In genomic region chr2:234985608-234986115, GRCh38 we compare ENCODE assay signal across 2 cellular contexts.
A peak's percentile ranks its signal among the peaks of the same experiment; 100 is the strongest.
TF ChIP-seq lines count a peak whose summit lies in the region.

No MANE protein-coding gene starts in this region.

TF ChIP-seq in HepG2, 621 proteins besides CTCF, POLR2A, EP300 and RAD21:
- TF ChIP-seq ZZZ3 (CRISPR knock-in tag; IDR thresholded peaks at IDR 0.05; ENCODE audit: borderline replicate concordance) (no peak), ZNF619 (CRISPR knock-in tag; IDR thresholded peaks at IDR 0.05) (0 out of 2 replicates have a peak, but pooled peaks have one; percentile 30), ZNF460 (CRISPR knock-in tag; IDR thresholded peaks at IDR 0.05; ENCODE audit: borderline replicate concordance) (no peak), ZNF687 (CRISPR knock-in tag; IDR thresholded peaks at IDR 0.05) (peak; percentile 33), PCBP2 (optimal IDR thresholded peaks at IDR 0.05; ENCODE audit: low read depth, low read length, poor library complexity, severe bottlenecking) (no peak), ZNF607 (CRISPR knock-in tag; IDR thresholded peaks at IDR 0.05; ENCODE audit: borderline replicate concordance) (no peak), ZNF331 (CRISPR knock-in tag; IDR thresholded peaks at IDR 0.05) (no peak), ZBTB38 (CRISPR knock-in tag; IDR thresholded peaks at IDR 0.05) (peak; percentile 50; the same call in 1 of the 2 replicates), SPEN (CRISPR knock-in tag; IDR thresholded peaks at IDR 0.05; ENCODE audit: low read depth) (no peak), ZNF550 (CRISPR knock-in tag; IDR thresholded peaks at IDR 0.05; ENCODE audit: borderline replicate concordance) (0 out of 2 replicates have a peak, but pooled peaks have one; percentile 42), NONO (IDR thresholded peaks at IDR 0.05) (no peak), NONO (CRISPR knock-in tag; conservative IDR thresholded peaks at IDR 0.05) (0 out of 2 replicates have a peak, but pooled peaks have one; percentile 13), ZNF839 (CRISPR knock-in tag; IDR thresholded peaks at IDR 0.05; ENCODE audit: borderline replicate concordance) (peak; percentile 45; the same call in 1 of the 2 replicates), BCL6 (CRISPR knock-in tag; IDR thresholded peaks at IDR 0.05) (no peak)
- TF ChIP-seq, protein P1, sequence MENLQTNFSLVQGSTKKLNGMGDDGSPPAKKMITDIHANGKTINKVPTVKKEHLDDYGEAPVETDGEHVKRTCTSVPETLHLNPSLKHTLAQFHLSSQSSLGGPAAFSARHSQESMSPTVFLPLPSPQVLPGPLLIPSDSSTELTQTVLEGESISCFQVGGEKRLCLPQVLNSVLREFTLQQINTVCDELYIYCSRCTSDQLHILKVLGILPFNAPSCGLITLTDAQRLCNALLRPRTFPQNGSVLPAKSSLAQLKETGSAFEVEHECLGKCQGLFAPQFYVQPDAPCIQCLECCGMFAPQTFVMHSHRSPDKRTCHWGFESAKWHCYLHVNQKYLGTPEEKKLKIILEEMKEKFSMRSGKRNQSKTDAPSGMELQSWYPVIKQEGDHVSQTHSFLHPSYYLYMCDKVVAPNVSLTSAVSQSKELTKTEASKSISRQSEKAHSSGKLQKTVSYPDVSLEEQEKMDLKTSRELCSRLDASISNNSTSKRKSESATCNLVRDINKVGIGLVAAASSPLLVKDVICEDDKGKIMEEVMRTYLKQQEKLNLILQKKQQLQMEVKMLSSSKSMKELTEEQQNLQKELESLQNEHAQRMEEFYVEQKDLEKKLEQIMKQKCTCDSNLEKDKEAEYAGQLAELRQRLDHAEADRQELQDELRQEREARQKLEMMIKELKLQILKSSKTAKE (CRISPR knock-in tag; IDR thresholded peaks at IDR 0.05; ENCODE audit: borderline replicate concordance): peak; percentile 12; the same call in 1 of the 2 replicates
- TF ChIP-seq, protein P2, sequence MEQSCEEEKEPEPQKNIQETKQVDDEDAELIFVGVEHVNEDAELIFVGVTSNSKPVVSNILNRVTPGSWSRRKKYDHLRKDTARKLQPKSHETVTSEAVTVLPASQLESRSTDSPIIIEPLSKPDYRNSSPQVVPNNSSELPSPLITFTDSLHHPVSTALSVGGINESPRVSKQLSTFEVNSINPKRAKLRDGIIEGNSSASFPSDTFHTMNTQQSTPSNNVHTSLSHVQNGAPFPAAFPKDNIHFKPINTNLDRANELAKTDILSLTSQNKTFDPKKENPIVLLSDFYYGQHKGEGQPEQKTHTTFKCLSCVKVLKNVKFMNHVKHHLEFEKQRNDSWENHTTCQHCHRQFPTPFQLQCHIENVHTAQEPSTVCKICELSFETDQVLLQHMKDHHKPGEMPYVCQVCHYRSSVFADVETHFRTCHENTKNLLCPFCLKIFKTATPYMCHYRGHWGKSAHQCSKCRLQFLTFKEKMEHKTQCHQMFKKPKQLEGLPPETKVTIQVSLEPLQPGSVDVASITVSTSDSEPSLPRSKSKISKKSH (CRISPR knock-in tag; IDR thresholded peaks at IDR 0.05; ENCODE audit: borderline replicate concordance): 0 out of 2 replicates have a peak, but pooled peaks have one; percentile 27
- TF ChIP-seq, protein P3, sequence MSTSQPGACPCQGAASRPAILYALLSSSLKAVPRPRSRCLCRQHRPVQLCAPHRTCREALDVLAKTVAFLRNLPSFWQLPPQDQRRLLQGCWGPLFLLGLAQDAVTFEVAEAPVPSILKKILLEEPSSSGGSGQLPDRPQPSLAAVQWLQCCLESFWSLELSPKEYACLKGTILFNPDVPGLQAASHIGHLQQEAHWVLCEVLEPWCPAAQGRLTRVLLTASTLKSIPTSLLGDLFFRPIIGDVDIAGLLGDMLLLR (CRISPR knock-in tag; IDR thresholded peaks at IDR 0.05): no peak

TF ChIP-seq in H1, 55 proteins besides CTCF, POLR2A, EP300 and RAD21:
- TF ChIP-seq TEAD4 (IDR thresholded peaks at IDR 0.05; ENCODE audit: low read depth, low read length) (no peak), SRF (IDR thresholded peaks at IDR 0.05; ENCODE audit: low read depth, low read length) (no peak), ASH2L (IDR thresholded peaks at IDR 0.05; ENCODE audit: low read length) (no peak), FOSL1 (IDR thresholded peaks at IDR 0.05; ENCODE audit: insufficient read depth, low read depth, low read length) (no peak), EZH2 (IDR thresholded peaks at IDR 0.05; ENCODE audit: low read depth, low read length, severe bottlenecking) (no peak), TCF12 (IDR thresholded peaks at IDR 0.05; ENCODE audit: low read depth, low read length) (no peak), POU5F1 (IDR thresholded peaks at IDR 0.05; ENCODE audit: low read depth, low read length) (no peak), RNF2 (IDR thresholded peaks at IDR 0.05; ENCODE audit: borderline replicate concordance, low read depth, low read length, missing control alignments, poor library complexity, severe bottlenecking) (no peak), TBP (IDR thresholded peaks at IDR 0.05; ENCODE audit: low read depth, low read length) (no peak), JUND (IDR thresholded peaks at IDR 0.05; ENCODE audit: low read length) (no peak), CTBP2 (IDR thresholded peaks at IDR 0.05; ENCODE audit: borderline replicate concordance, insufficient read depth, insufficient read length, low read length) (no peak), PHF8 (conservative IDR thresholded peaks at IDR 0.05; ENCODE audit: low read depth, low read length) (no peak)
- TF ChIP-seq, protein P4, sequence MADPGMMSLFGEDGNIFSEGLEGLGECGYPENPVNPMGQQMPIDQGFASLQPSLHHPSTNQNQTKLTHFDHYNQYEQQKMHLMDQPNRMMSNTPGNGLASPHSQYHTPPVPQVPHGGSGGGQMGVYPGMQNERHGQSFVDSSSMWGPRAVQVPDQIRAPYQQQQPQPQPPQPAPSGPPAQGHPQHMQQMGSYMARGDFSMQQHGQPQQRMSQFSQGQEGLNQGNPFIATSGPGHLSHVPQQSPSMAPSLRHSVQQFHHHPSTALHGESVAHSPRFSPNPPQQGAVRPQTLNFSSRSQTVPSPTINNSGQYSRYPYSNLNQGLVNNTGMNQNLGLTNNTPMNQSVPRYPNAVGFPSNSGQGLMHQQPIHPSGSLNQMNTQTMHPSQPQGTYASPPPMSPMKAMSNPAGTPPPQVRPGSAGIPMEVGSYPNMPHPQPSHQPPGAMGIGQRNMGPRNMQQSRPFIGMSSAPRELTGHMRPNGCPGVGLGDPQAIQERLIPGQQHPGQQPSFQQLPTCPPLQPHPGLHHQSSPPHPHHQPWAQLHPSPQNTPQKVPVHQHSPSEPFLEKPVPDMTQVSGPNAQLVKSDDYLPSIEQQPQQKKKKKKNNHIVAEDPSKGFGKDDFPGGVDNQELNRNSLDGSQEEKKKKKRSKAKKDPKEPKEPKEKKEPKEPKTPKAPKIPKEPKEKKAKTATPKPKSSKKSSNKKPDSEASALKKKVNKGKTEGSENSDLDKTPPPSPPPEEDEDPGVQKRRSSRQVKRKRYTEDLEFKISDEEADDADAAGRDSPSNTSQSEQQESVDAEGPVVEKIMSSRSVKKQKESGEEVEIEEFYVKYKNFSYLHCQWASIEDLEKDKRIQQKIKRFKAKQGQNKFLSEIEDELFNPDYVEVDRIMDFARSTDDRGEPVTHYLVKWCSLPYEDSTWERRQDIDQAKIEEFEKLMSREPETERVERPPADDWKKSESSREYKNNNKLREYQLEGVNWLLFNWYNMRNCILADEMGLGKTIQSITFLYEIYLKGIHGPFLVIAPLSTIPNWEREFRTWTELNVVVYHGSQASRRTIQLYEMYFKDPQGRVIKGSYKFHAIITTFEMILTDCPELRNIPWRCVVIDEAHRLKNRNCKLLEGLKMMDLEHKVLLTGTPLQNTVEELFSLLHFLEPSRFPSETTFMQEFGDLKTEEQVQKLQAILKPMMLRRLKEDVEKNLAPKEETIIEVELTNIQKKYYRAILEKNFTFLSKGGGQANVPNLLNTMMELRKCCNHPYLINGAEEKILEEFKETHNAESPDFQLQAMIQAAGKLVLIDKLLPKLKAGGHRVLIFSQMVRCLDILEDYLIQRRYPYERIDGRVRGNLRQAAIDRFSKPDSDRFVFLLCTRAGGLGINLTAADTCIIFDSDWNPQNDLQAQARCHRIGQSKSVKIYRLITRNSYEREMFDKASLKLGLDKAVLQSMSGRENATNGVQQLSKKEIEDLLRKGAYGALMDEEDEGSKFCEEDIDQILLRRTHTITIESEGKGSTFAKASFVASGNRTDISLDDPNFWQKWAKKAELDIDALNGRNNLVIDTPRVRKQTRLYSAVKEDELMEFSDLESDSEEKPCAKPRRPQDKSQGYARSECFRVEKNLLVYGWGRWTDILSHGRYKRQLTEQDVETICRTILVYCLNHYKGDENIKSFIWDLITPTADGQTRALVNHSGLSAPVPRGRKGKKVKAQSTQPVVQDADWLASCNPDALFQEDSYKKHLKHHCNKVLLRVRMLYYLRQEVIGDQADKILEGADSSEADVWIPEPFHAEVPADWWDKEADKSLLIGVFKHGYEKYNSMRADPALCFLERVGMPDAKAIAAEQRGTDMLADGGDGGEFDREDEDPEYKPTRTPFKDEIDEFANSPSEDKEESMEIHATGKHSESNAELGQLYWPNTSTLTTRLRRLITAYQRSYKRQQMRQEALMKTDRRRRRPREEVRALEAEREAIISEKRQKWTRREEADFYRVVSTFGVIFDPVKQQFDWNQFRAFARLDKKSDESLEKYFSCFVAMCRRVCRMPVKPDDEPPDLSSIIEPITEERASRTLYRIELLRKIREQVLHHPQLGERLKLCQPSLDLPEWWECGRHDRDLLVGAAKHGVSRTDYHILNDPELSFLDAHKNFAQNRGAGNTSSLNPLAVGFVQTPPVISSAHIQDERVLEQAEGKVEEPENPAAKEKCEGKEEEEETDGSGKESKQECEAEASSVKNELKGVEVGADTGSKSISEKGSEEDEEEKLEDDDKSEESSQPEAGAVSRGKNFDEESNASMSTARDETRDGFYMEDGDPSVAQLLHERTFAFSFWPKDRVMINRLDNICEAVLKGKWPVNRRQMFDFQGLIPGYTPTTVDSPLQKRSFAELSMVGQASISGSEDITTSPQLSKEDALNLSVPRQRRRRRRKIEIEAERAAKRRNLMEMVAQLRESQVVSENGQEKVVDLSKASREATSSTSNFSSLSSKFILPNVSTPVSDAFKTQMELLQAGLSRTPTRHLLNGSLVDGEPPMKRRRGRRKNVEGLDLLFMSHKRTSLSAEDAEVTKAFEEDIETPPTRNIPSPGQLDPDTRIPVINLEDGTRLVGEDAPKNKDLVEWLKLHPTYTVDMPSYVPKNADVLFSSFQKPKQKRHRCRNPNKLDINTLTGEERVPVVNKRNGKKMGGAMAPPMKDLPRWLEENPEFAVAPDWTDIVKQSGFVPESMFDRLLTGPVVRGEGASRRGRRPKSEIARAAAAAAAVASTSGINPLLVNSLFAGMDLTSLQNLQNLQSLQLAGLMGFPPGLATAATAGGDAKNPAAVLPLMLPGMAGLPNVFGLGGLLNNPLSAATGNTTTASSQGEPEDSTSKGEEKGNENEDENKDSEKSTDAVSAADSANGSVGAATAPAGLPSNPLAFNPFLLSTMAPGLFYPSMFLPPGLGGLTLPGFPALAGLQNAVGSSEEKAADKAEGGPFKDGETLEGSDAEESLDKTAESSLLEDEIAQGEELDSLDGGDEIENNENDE (IDR thresholded peaks at IDR 0.05; ENCODE audit: insufficient replicate concordance, low read length): no peak
